Comparison of ENCODE assay signal across 8 cellular contexts in genomic region chr2:200888719-200889625, GRCh38. TPM values are rescaled to one million over a fixed set of nuclear protein-coding genes. Genes with fewer than 3 reads are reported as not detected.
DNase-seq lines count a peak whose midpoint lies in the region; ATAC-seq, FAIRE-seq and TF ChIP-seq lines count a peak whose summit lies in the region.

TSS of gene NIF3L1 (plus strand) at chr2:200889371. CDS start at chr2:200891944, 2,573 bp downstream.
TSS of gene PPIL3 (minus strand) at chr2:200889077. CDS start at chr2:200887615, 1,462 bp downstream.

- TF ChIP-seq POLR2A in esophagus muscularis mucosa (IDR thresholded peaks at IDR 0.05; ENCODE audit: low read depth) = peak; percentile 7

- H3K36me3 ChIP-seq in KOPT-K1 (ENCODE audit: insufficient read depth, low read length) (peaks cover 47% of the 10 kb centered on the region), esophagus muscularis mucosa (peaks cover 12 to 28% (median 19%) of the 10 kb centered on the region in 4 donors)

- TF ChIP-seq EP300 in esophagus muscularis mucosa (IDR thresholded peaks at IDR 0.05) = no peak

- intact Hi-C loops in esophagus muscularis mucosa (cut with DNase I) = loop anchor here (5.0 kb wide), 1 partner anchor 177 kb away; no protein-coding TSS in a partner anchor

- no peaks in the 10 kb centered on the region for H3K27me3 ChIP-seq in esophagus muscularis mucosa

- no peaks in the 10 kb centered on the region for H3K27me3 Mint-ChIP-seq in activated T-cell treated with anti-CD3 and anti-CD28 coated beads, Interleukin-2, amount 50 U/mL, for 72 hours (ENCODE audit: low read depth)

- H3K27ac ChIP-seq in KOPT-K1 (ENCODE audit: low read depth, low read length, poor library complexity, severe bottlenecking) (peak within 1 kb of the TSS; percentile 95), esophagus muscularis mucosa (replicated peaks in 1 of 4) (peak within 1 kb of the TSS; percentile 91 to 94 (median 92))

- H3K9me3 ChIP-seq in KOPT-K1 (ENCODE audit: insufficient read depth, low read length, poor library complexity, severe bottlenecking) (no peaks in the 10 kb centered on the region), esophagus muscularis mucosa (no peaks in the 10 kb centered on the region)

- H3K4me3 ChIP-seq in esophagus muscularis mucosa = peak within 1 kb of the TSS; percentile 60 to 93 (median 76)

- FAIRE-seq in RCC 7860 (lab: Jason Lieb, UNC) = peak; percentile 84

- peak in 2 of 3 experiments; percentile 3 to 18 for TF ChIP-seq CTCF in esophagus muscularis mucosa (IDR thresholded peaks at IDR 0.05)

- peak within 1 kb of the TSS; percentile 94 to 97 for H3K4me3 Mint-ChIP-seq in activated T-cell treated with anti-CD3 and anti-CD28 coated beads, Interleukin-2, amount 50 U/mL, for 72 hours

- peaks cover 10 to 29% of the 10 kb centered on the region in 2 donors for H3K36me3 Mint-ChIP-seq in activated T-cell treated with anti-CD3 and anti-CD28 coated beads, Interleukin-2, amount 50 U/mL, for 72 hours (ENCODE audit: insufficient read depth in 2 of 2)

- H3K27ac Mint-ChIP-seq in activated T-cell treated with anti-CD3 and anti-CD28 coated beads, Interleukin-2, amount 50 U/mL, for 72 hours = peak within 1 kb of the TSS; percentile 97

- WGBS in esophagus muscularis mucosa = under 1% methylated on average over 44 of the region's 49 CpGs

- H3K9me3 Mint-ChIP-seq in activated T-cell treated with anti-CD3 and anti-CD28 coated beads, Interleukin-2, amount 50 U/mL, for 72 hours = no peaks in the 10 kb centered on the region

- peaks cover 13 to 41% (median 35%) of the 10 kb centered on the region in 4 donors for H3K4me1 ChIP-seq in esophagus muscularis mucosa

- ATAC-seq in GM21786 (IDR thresholded peaks at IDR 0.05; ENCODE audit: unreplicated experiment) = peak; percentile 89
- ATAC-seq in activated T-cell treated with anti-CD3 and anti-CD28 coated beads, Interleukin-2, amount 50 U/mL, for 72 hours (replicated peaks in 1 of 2) = peak; percentile 86 to 89

- peaks cover 53% of the 10 kb centered on the region for H3K4me1 Mint-ChIP-seq in activated T-cell treated with anti-CD3 and anti-CD28 coated beads, Interleukin-2, amount 50 U/mL, for 72 hours (ENCODE audit: low read depth)

- peak; percentile 98 for DNase-seq in DMS53 treated with DMSO at 0.1 percent for 48 hours (lab: John Stamatoyannopoulos, UW; ENCODE audit: unreplicated experiment)
- peak; percentile 95 for DNase-seq in RCC 7860 (ENCODE audit: low spot score)
- peak; percentile 98 for DNase-seq in activated T-cell treated with anti-CD3 and anti-CD28 coated beads, Interleukin-2, amount 50 U/mL, for 72 hours
- DNase-seq in esophagus muscularis mucosa (ENCODE audit: extremely low spot score) = peak; percentile 99
- DNase-seq in myocyte (ENCODE audit: low read depth) = peak; percentile 99
- peak; percentile 90 to 97 for DNase-seq in stimulated activated CD8-positive, alpha-beta memory T cell treated with anti-CD3 and anti-CD28 coated beads, Interleukin-7, amount 100 ng/mL, for 48 hours (ENCODE audit: extremely low read depth in 1 of 2, low read depth in 1 of 2)

RNA-seq across cellular contexts. Expression of gene NIF3L1, which starts in this region (rescaled TPM):
- 10 to 100 TPM; 40.0 to 44.9 TPM for total RNA-seq in activated T-cell treated with anti-CD3 and anti-CD28 coated beads, Interleukin-2, amount 50 U/mL, for 72 hours
- total RNA-seq in esophagus muscularis mucosa = 10 to 100 TPM; 11.8 to 21.1 (median 15.5) TPM
- 16.2 and 34.1 TPM in 2 replicates for total RNA-seq in myocyte
- 20.0 TPM for polyA plus RNA-seq in myocyte (2012)

RNA-seq across cellular contexts. Expression of gene PPIL3, which starts in this region (rescaled TPM):
- total RNA-seq in activated T-cell treated with anti-CD3 and anti-CD28 coated beads, Interleukin-2, amount 50 U/mL, for 72 hours = 10 to 100 TPM; 72.5 to 84.6 TPM
- 10 to 100 TPM in 3 of 4 donors, 1 to 10 TPM in 1; 6.9 to 16.3 (median 13.4) TPM for total RNA-seq in esophagus muscularis mucosa
- total RNA-seq in myocyte = 36.3 and 42.3 TPM in 2 replicates
- 37.9 TPM for polyA plus RNA-seq in myocyte (2012)

Comparison
In these comparisons a context has a peak if more than half of its experiments do, and no peak if none do; other contexts are left out.
1. Peak in every context shown above with its lines: DNase-seq, ATAC-seq, H3K4me3 ChIP-seq and H3K27ac ChIP-seq.